17 cellular contexts compared by ENCODE assay signal in genomic region chr6:160049346-160049745, GRCh38.
DNase-seq lines count a peak whose midpoint lies in the region; ATAC-seq and TF ChIP-seq lines count a peak whose summit lies in the region.
"Had no signal": no experiment of that assay in that cellular context is flagged by ENCODE, and none has a peak within 500 bp of the region (broad histone marks: within the 10 kb centered on the region; RNA-seq: fewer than 3 reads in every experiment).

No MANE protein-coding gene starts in this region.

- intact Hi-C loops in activated CD4-positive, alpha-beta T cell treated with anti-CD3 and anti-CD28 coated beads, Interleukin-2, amount 10 ng/mL, durations not matched to agents 24 days and 14 days (cut with micrococcal nuclease) = no loop called here

- peak overlapping the region; percentile 1 for H3K27ac Mint-ChIP-seq in activated CD4-positive, alpha-beta T cell treated with anti-CD3 and anti-CD28 coated beads, Interleukin-2, amount 10 ng/mL, durations not matched to agents 24 days and 14 days
- H3K27ac Mint-ChIP-seq in stimulated activated naive CD8-positive, alpha-beta T cell treated with anti-CD3 and anti-CD28 coated beads, Interleukin-15, Interleukin-2, amounts not matched to agents 100 ng/mL and 50 ng/mL, for 24 hours = peak overlapping the region; percentile 50
- H3K27ac Mint-ChIP-seq in stimulated activated naive CD8-positive, alpha-beta T cell treated with anti-CD3 and anti-CD28 coated beads, Interleukin-15, amount 100 ng/mL, for 72 hours = no peak overlapping the region
- H3K27ac Mint-ChIP-seq in nephron progenitor cell = peak overlapping the region; percentile 84
- H3K27ac Mint-ChIP-seq: HFFc6 had no signal

- no peak overlapping the region for H3K4me3 Mint-ChIP-seq in activated CD4-positive, alpha-beta T cell treated with anti-CD3 and anti-CD28 coated beads, Interleukin-2, amount 10 ng/mL, durations not matched to agents 24 days and 14 days
- H3K4me3 Mint-ChIP-seq in stimulated activated naive CD8-positive, alpha-beta T cell treated with anti-CD3 and anti-CD28 coated beads, Interleukin-15, Interleukin-2, amounts not matched to agents 100 ng/mL and 50 ng/mL, for 24 hours = no peak overlapping the region
- H3K4me3 Mint-ChIP-seq in stimulated activated naive CD8-positive, alpha-beta T cell treated with anti-CD3 and anti-CD28 coated beads, Interleukin-15, amount 100 ng/mL, for 72 hours = no peak overlapping the region
- H3K4me3 Mint-ChIP-seq in nephron progenitor cell = no peak overlapping the region
- H3K4me3 Mint-ChIP-seq: HFFc6 had no signal

- H3K36me3 Mint-ChIP-seq in activated CD4-positive, alpha-beta T cell treated with anti-CD3 and anti-CD28 coated beads, Interleukin-2, amount 10 ng/mL, durations not matched to agents 24 days and 14 days (ENCODE audit: low read depth) = peaks cover 91% of the 10 kb centered on the region
- peaks cover 94% of the 10 kb centered on the region for H3K36me3 Mint-ChIP-seq in stimulated activated naive CD8-positive, alpha-beta T cell treated with anti-CD3 and anti-CD28 coated beads, Interleukin-15, Interleukin-2, amounts not matched to agents 100 ng/mL and 50 ng/mL, for 24 hours (ENCODE audit: low read depth)
- peaks cover 98% of the 10 kb centered on the region for H3K36me3 Mint-ChIP-seq in nephron progenitor cell (ENCODE audit: low read depth)

- H3K27me3 Mint-ChIP-seq in activated CD4-positive, alpha-beta T cell treated with anti-CD3 and anti-CD28 coated beads, Interleukin-2, amount 10 ng/mL, durations not matched to agents 24 days and 14 days = no peaks in the 10 kb centered on the region
- H3K27me3 Mint-ChIP-seq in stimulated activated naive CD8-positive, alpha-beta T cell treated with anti-CD3 and anti-CD28 coated beads, Interleukin-15, Interleukin-2, amounts not matched to agents 100 ng/mL and 50 ng/mL, for 24 hours = no peaks in the 10 kb centered on the region
- H3K27me3 Mint-ChIP-seq in stimulated activated naive CD8-positive, alpha-beta T cell treated with anti-CD3 and anti-CD28 coated beads, Interleukin-15, amount 100 ng/mL, for 72 hours = no peaks in the 10 kb centered on the region
- H3K27me3 Mint-ChIP-seq in nephron progenitor cell (ENCODE audit: low read depth, poor library complexity) = peaks cover 3% of the 10 kb centered on the region
- H3K27me3 Mint-ChIP-seq: CD4-positive, alpha-beta memory T cell had no signal

- H3K9me3 Mint-ChIP-seq in activated CD4-positive, alpha-beta T cell treated with anti-CD3 and anti-CD28 coated beads, Interleukin-2, amount 10 ng/mL, durations not matched to agents 24 days and 14 days = no peaks in the 10 kb centered on the region
- no peaks in the 10 kb centered on the region for H3K9me3 Mint-ChIP-seq in stimulated activated naive CD8-positive, alpha-beta T cell treated with anti-CD3 and anti-CD28 coated beads, Interleukin-15, Interleukin-2, amounts not matched to agents 100 ng/mL and 50 ng/mL, for 24 hours
- no peaks in the 10 kb centered on the region for H3K9me3 Mint-ChIP-seq in stimulated activated naive CD8-positive, alpha-beta T cell treated with anti-CD3 and anti-CD28 coated beads, Interleukin-15, amount 100 ng/mL, for 72 hours
- H3K9me3 Mint-ChIP-seq in nephron progenitor cell = peaks cover 27% of the 10 kb centered on the region
- H3K9me3 Mint-ChIP-seq: CD4-positive, alpha-beta memory T cell; HFFc6 had no signal

- no peak for TF ChIP-seq CTCF in nephron progenitor cell (IDR thresholded peaks at IDR 0.05)

- peaks cover 19% of the 10 kb centered on the region for H3K4me1 Mint-ChIP-seq in activated CD4-positive, alpha-beta T cell treated with anti-CD3 and anti-CD28 coated beads, Interleukin-2, amount 10 ng/mL, durations not matched to agents 24 days and 14 days
- H3K4me1 Mint-ChIP-seq in stimulated activated naive CD8-positive, alpha-beta T cell treated with anti-CD3 and anti-CD28 coated beads, Interleukin-15, Interleukin-2, amounts not matched to agents 100 ng/mL and 50 ng/mL, for 24 hours (ENCODE audit: low read depth) = peaks cover 13% of the 10 kb centered on the region
- H3K4me1 Mint-ChIP-seq in stimulated activated naive CD8-positive, alpha-beta T cell treated with anti-CD3 and anti-CD28 coated beads, Interleukin-15, amount 100 ng/mL, for 72 hours = peaks cover 20% of the 10 kb centered on the region
- H3K4me1 Mint-ChIP-seq in nephron progenitor cell = no peaks in the 10 kb centered on the region

- no peak for DNase-seq in activated CD4-positive, alpha-beta T cell treated with anti-CD3 and anti-CD28 coated beads, Interleukin-2, amount 10 ng/mL, durations not matched to agents 24 days and 14 days
- DNase-seq in activated CD4-positive, alpha-beta T cell treated with anti-CD3 and anti-CD28 coated beads, Interleukin-2, amount 50 U/mL, for 4 hours = no peak
- no peak for DNase-seq in stimulated activated naive CD8-positive, alpha-beta T cell treated with anti-CD3 and anti-CD28 coated beads, Interleukin-15, amount 100 ng/mL, for 72 hours
- DNase-seq in nephron progenitor cell = no peak
- DNase-seq in CD1c-positive myeloid dendritic cell (ENCODE audit: extremely low spot score) = no peak
- DNase-seq: AML-193; CD4-positive, alpha-beta memory T cell; DMS153; DMS79; GDM1; GOT3; H7; HFFc6 had no signal

- no peak for ATAC-seq in stimulated activated naive CD8-positive, alpha-beta T cell treated with anti-CD3 and anti-CD28 coated beads, Interleukin-15, amount 100 ng/mL, for 72 hours
- ATAC-seq in GM21515 (IDR thresholded peaks at IDR 0.05; ENCODE audit: unreplicated experiment) = no peak
- ATAC-seq: A549, HCT116 had no signal

Comparison
In these comparisons a context has a peak if more than half of its experiments do, and no peak if none do; other contexts are left out.
1. H3K27ac Mint-ChIP-seq: peak in activated CD4-positive, alpha-beta T cell treated with anti-CD3 and anti-CD28 coated beads, Interleukin-2, amount 10 ng/mL, durations not matched to agents 24 days and 14 days (single experiment), stimulated activated naive CD8-positive, alpha-beta T cell treated with anti-CD3 and anti-CD28 coated beads, Interleukin-15, Interleukin-2, amounts not matched to agents 100 ng/mL and 50 ng/mL, for 24 hours (single experiment) and nephron progenitor cell (single experiment); none in stimulated activated naive CD8-positive, alpha-beta T cell treated with anti-CD3 and anti-CD28 coated beads, Interleukin-15, amount 100 ng/mL, for 72 hours (0 of 2).